8 cellular contexts compared by ENCODE assay signal in genomic region chr6:47477497-47478232, GRCh38. TPM values are rescaled to one million over a fixed set of nuclear protein-coding genes. Genes with fewer than 3 reads are reported as not detected.
DNase-seq lines count a peak whose midpoint lies in the region; ATAC-seq and TF ChIP-seq lines count a peak whose summit lies in the region.

TSS of gene CD2AP (plus strand) at chr6:47477789. CDS start at chr6:47478245, 456 bp downstream.

- H2AFZ ChIP-seq in osteoblast (ENCODE audit: low read length): peak within 1 kb of the TSS; percentile 96

- peaks cover 5% of the 10 kb centered on the region for H4K20me1 ChIP-seq in osteoblast (ENCODE audit: insufficient read depth, low read length)

- peak within 1 kb of the TSS; percentile 97 for H3K4me3 Mint-ChIP-seq in activated naive CD8-positive, alpha-beta T cell

- peak within 1 kb of the TSS; percentile 97 for H3K27ac Mint-ChIP-seq in activated naive CD8-positive, alpha-beta T cell

- H3K4me1 ChIP-seq in osteoblast (ENCODE audit: insufficient read depth, low read length) (peaks cover 3% of the 10 kb centered on the region), thoracic aorta (ENCODE audit: control insufficient read depth in 1 of 2, low read depth in 2 of 2) (peaks cover 13 to 23% of the 10 kb centered on the region in 2 donors)

- H3K36me3 Mint-ChIP-seq in activated naive CD8-positive, alpha-beta T cell: no peaks in the 10 kb centered on the region

- no peaks in the 10 kb centered on the region for H3K27me3 Mint-ChIP-seq in activated naive CD8-positive, alpha-beta T cell

- H3K9me3 Mint-ChIP-seq in activated naive CD8-positive, alpha-beta T cell (ENCODE audit: low read depth): no peaks in the 10 kb centered on the region

- H3K9me3 ChIP-seq in osteoblast (ENCODE audit: low read depth, low read length): no peaks in the 10 kb centered on the region
- H3K9me3 ChIP-seq in thoracic aorta: no peaks in the 10 kb centered on the region

- TF ChIP-seq CTCF in GM12872 (IDR thresholded peaks at IDR 0.05; ENCODE audit: insufficient read depth, low read depth, low read length) (peak; percentile 26; the same call in 2 of the 3 replicates), osteoblast (IDR thresholded peaks at IDR 0.05; ENCODE audit: extremely low read depth, low read depth, low read length) (no peak), thoracic aorta (IDR thresholded peaks at IDR 0.05) (no peak)

- no peaks in the 10 kb centered on the region for H3K27me3 ChIP-seq in osteoblast (ENCODE audit: insufficient read depth, low read length)
- no peaks in the 10 kb centered on the region for H3K27me3 ChIP-seq in thoracic aorta (replicated peaks; ENCODE audit: insufficient read depth)

- ATAC-seq in HG02623 (IDR thresholded peaks at IDR 0.05; ENCODE audit: unreplicated experiment) (peak; percentile 83), thoracic aorta (ENCODE audit: insufficient number of reproducible peaks, low FRiP score, low read depth) (peak; percentile 89)

- H3K79me2 ChIP-seq in osteoblast (ENCODE audit: insufficient read depth, low read length): peaks cover 44% of the 10 kb centered on the region

- H3K4me1 Mint-ChIP-seq in activated naive CD8-positive, alpha-beta T cell (ENCODE audit: low read depth): peaks cover 37% of the 10 kb centered on the region

- H3K4me2 ChIP-seq in osteoblast (ENCODE audit: insufficient read depth, low read length): peak within 1 kb of the TSS; percentile 92

- H3K36me3 ChIP-seq in osteoblast (ENCODE audit: insufficient read depth, low read length) (no peaks in the 10 kb centered on the region), thoracic aorta (no peaks in the 10 kb centered on the region)

- DNase-seq in NCI-H1092 treated with DMSO at 0.1 percent for 48 hours (lab: John Stamatoyannopoulos, UW): peak; percentile 90
- DNase-seq in SKM-1 treated with dmso at 0.1 percent for 144 hours (lab: John Stamatoyannopoulos, UW; ENCODE audit: unreplicated experiment): peak; percentile 81
- peak; percentile 93 for DNase-seq in glomerular visceral epithelial cell (ENCODE audit: extremely low spot score)
- DNase-seq in osteoblast (ENCODE audit: insufficient read length, low spot score, missing footprints): peak; percentile 95
- DNase-seq in thoracic aorta (ENCODE audit: low spot score): peak; percentile 24

- peak within 1 kb of the TSS; percentile 75 for H3K27ac ChIP-seq in osteoblast (ENCODE audit: low read depth, low read length)
- H3K27ac ChIP-seq in thoracic aorta: peak within 1 kb of the TSS; percentile 94

- peak within 1 kb of the TSS; percentile 89 for H3K4me3 ChIP-seq in osteoblast (ENCODE audit: insufficient read depth, low read length)
- peak within 1 kb of the TSS; percentile 92 for H3K4me3 ChIP-seq in thoracic aorta

RNA-seq across cellular contexts. Expression of gene CD2AP, which starts in this region (rescaled TPM):
- 26.2 and 30.4 TPM in 2 replicates for total RNA-seq in osteoblast
- total RNA-seq in thoracic aorta: 10 to 100 TPM; 27.1 to 29.1 TPM

Comparison
In these comparisons a context has a peak if more than half of its experiments do, and no peak if none do; other contexts are left out.
1. Peak in every context shown above with its lines: DNase-seq, ATAC-seq, H3K4me3 ChIP-seq and H3K27ac ChIP-seq.
2. DNase-seq: peak in every context shown above with its lines; median percentile 95 in osteoblast; 93 in glomerular visceral epithelial cell; 90 in NCI-H1092 treated with DMSO at 0.1 percent for 48 hours; 81 in SKM-1 treated with dmso at 0.1 percent for 144 hours; 24 in thoracic aorta.